ENCODE assay signal across 9 cellular contexts in the genomic region with DNA sequence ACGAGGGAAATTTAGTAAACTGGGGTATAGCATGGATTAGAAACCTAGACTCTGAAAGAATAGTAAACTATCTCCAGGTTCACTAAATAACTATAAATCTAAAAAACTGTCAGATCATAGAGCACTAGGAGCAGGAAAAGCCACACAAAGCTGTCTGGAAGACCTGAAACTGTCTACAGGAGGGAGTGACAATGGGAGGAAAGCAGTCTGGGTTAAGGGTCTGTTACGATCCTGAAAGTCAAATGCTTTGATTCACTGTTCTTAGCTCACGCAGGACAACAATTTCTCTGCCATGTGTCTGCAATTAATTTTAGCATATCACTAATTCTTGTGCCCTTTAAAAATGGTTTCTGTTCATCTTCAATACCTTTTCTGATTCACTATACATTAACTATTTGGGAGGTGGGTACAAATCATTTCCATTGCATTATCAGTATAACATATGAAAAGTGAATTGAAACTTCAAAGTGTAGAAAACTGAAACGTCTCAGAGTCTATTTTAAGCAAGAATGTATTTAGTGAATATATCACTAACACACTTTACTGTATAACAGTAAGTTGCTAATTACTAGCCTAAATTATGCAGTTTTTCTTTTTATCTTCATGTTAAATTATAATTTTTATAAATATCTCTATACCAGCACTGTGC. TPM values are rescaled to one million over a fixed set of nuclear protein-coding genes. Genes with fewer than 3 reads are reported as not detected.
A peak's percentile ranks its signal among the peaks of the same experiment; 100 is the strongest.
DNase-seq lines count a peak whose midpoint lies in the region; ATAC-seq and TF ChIP-seq lines count a peak whose summit lies in the region.
"Had no signal": no experiment of that assay in that cellular context is flagged by ENCODE, and none has a peak within 500 bp of the region (broad histone marks: within the 10 kb centered on the region; RNA-seq: fewer than 3 reads in every experiment).

No MANE protein-coding gene starts in this region.

- ATAC-seq in GM19452 (IDR thresholded peaks at IDR 0.05; ENCODE audit: unreplicated experiment) (peak; percentile 74), HG02938 (IDR thresholded peaks at IDR 0.05; ENCODE audit: unreplicated experiment) (peak; percentile 82)
- no peak for ATAC-seq in stimulated activated memory B cell treated with anti-CD40 and anti-IgM and Interleukin-4, amounts not matched to agents 10 μg/mL and 1 μg/mL and 100 μg/mL, for 72 hours
- ATAC-seq: esophagus mucosa had no signal

- intact Hi-C loops in activated naive CD4-positive, alpha-beta T cell treated with anti-CD3 and anti-CD28 coated beads for 36 hours (cut with micrococcal nuclease) = no loop called here

- CTCF ChIA-PET in activated naive CD4-positive, alpha-beta T cell treated with anti-CD3 and anti-CD28 coated beads for 36 hours (lab: Charles Lee) = interaction anchor here (0.6 kb wide), 1 partner anchor 17 kb away, joined by 3 read pairs; no protein-coding TSS in a partner anchor

- H3K4me1 Mint-ChIP-seq in stimulated activated memory B cell treated with anti-CD40 and anti-IgM and Interleukin-4, amounts not matched to agents 10 μg/mL and 1 μg/mL and 100 μg/mL, for 72 hours = peaks cover 21% of the 10 kb centered on the region
- H3K4me1 Mint-ChIP-seq in immature natural killer cell = no peaks in the 10 kb centered on the region
- H3K4me1 Mint-ChIP-seq in activated naive CD4-positive, alpha-beta T cell treated with anti-CD3 and anti-CD28 coated beads for 36 hours (ENCODE audit: low read depth) = peaks cover 8% of the 10 kb centered on the region

- peaks cover 53% of the 10 kb centered on the region for H3K36me3 Mint-ChIP-seq in stimulated activated memory B cell treated with anti-CD40 and anti-IgM and Interleukin-4, amounts not matched to agents 10 μg/mL and 1 μg/mL and 100 μg/mL, for 72 hours
- peaks cover 4 to 16% (median 15%) of the 10 kb centered on the region in 3 donors for H3K36me3 Mint-ChIP-seq in immature natural killer cell
- H3K36me3 Mint-ChIP-seq in activated naive CD4-positive, alpha-beta T cell treated with anti-CD3 and anti-CD28 coated beads for 36 hours (ENCODE audit: low read depth) = peaks cover 39% of the 10 kb centered on the region

- H3K27ac ChIP-seq in VCaP = peak overlapping the region; percentile 26

- H3K4me3 Mint-ChIP-seq in stimulated activated memory B cell treated with anti-CD40 and anti-IgM and Interleukin-4, amounts not matched to agents 10 μg/mL and 1 μg/mL and 100 μg/mL, for 72 hours = no peak overlapping the region
- H3K4me3 Mint-ChIP-seq in immature natural killer cell = no peak overlapping the region
- H3K4me3 Mint-ChIP-seq in activated naive CD4-positive, alpha-beta T cell treated with anti-CD3 and anti-CD28 coated beads for 36 hours = no peak overlapping the region

- H3K27me3 Mint-ChIP-seq in stimulated activated memory B cell treated with anti-CD40 and anti-IgM and Interleukin-4, amounts not matched to agents 10 μg/mL and 1 μg/mL and 100 μg/mL, for 72 hours = no peaks in the 10 kb centered on the region
- H3K27me3 Mint-ChIP-seq in immature natural killer cell (ENCODE audit: low read depth in 3 of 3) = no peaks in the 10 kb centered on the region
- no peaks in the 10 kb centered on the region for H3K27me3 Mint-ChIP-seq in activated naive CD4-positive, alpha-beta T cell treated with anti-CD3 and anti-CD28 coated beads for 36 hours (ENCODE audit: low read depth)

- DNase-seq in immature natural killer cell (no peak), iPS-NIHi7 (ENCODE audit: extremely low spot score) (no peak), DMS114 treated with DMSO at 0.1 percent for 48 hours (lab: John Stamatoyannopoulos, UW; ENCODE audit: unreplicated experiment) (no peak)
- DNase-seq in activated naive CD4-positive, alpha-beta T cell treated with anti-CD3 and anti-CD28 coated beads for 36 hours = no peak

- peaks cover 8% of the 10 kb centered on the region for H3K9me3 Mint-ChIP-seq in stimulated activated memory B cell treated with anti-CD40 and anti-IgM and Interleukin-4, amounts not matched to agents 10 μg/mL and 1 μg/mL and 100 μg/mL, for 72 hours
- peaks cover 6 to 12% (median 9%) of the 10 kb centered on the region in 6 donors for H3K9me3 Mint-ChIP-seq in immature natural killer cell
- peaks cover 18% of the 10 kb centered on the region for H3K9me3 Mint-ChIP-seq in activated naive CD4-positive, alpha-beta T cell treated with anti-CD3 and anti-CD28 coated beads for 36 hours

- peak overlapping the region; percentile 42 for H3K27ac Mint-ChIP-seq in stimulated activated memory B cell treated with anti-CD40 and anti-IgM and Interleukin-4, amounts not matched to agents 10 μg/mL and 1 μg/mL and 100 μg/mL, for 72 hours
- no peak overlapping the region for H3K27ac Mint-ChIP-seq in immature natural killer cell
- no peak overlapping the region for H3K27ac Mint-ChIP-seq in activated naive CD4-positive, alpha-beta T cell treated with anti-CD3 and anti-CD28 coated beads for 36 hours

- TF ChIP-seq CTCF in VCaP (conservative IDR thresholded peaks at IDR 0.05) = no peak

RNA-seq across cellular contexts. Expression of gene CEP170, which starts 18.4 kb away (rescaled TPM):
- polyA plus RNA-seq in immature natural killer cell = 1 to 10 TPM; 2.8 to 8.0 (median 2.8) TPM
- 10 to 100 TPM; 52.9 to 53.0 TPM for total RNA-seq in activated naive CD4-positive, alpha-beta T cell treated with anti-CD3 and anti-CD28 coated beads for 36 hours

RNA-seq across cellular contexts. Expression of gene SDCCAG8, which starts 19.1 kb away (rescaled TPM):
- polyA plus RNA-seq in immature natural killer cell = 10 to 100 TPM; 11.9 to 20.3 (median 14.0) TPM
- total RNA-seq in activated naive CD4-positive, alpha-beta T cell treated with anti-CD3 and anti-CD28 coated beads for 36 hours = 10 to 100 TPM; 24.5 to 29.9 TPM
